21 cellular contexts compared by ENCODE assay signal in the genomic region with DNA sequence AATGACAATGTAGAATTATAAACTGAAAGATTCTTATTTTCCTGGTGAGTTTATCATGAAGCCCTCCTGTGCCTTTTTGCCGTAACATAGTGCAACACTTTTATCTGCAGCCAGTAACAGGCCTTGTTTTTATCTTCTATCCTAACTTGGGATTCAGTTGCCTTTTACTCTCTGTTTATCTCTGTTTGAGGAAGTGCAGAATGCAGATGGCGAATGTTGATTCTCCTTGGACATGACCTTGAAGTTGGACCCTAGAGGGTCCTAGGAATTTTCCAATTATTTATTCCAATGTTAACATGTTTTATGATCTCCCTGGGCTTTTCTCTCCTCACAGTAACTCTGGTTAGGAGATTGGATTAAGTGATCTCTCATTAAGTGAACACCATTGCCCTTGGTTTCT.
"Had no signal": no experiment of that assay in that cellular context is flagged by ENCODE, and none has a peak within 500 bp of the region (broad histone marks: within the 10 kb centered on the region; RNA-seq: fewer than 3 reads in every experiment).

No MANE protein-coding gene starts in this region.

- H3K36me3 ChIP-seq: SJSA1 had no signal

- H3K27ac ChIP-seq: HL-60, RWPE1, SJSA1, SK-N-MC had no signal

- ATAC-seq: Panc1, PC-3 had no signal

- H3K4me1 ChIP-seq: SJSA1 had no signal

- H3K27me3 ChIP-seq: SJSA1 had no signal

- H3K9me3 ChIP-seq: SJSA1 had no signal

- H3K4me3 ChIP-seq: SJSA1, SK-N-MC had no signal

- DNase-seq: KBM-7, MV-4-11, NCI-H1048, NCI-H1105, NCI-H1417, NCI-H1436 treated with DMSO at 0.1 percent for 48 hours, NCI-H1694, NCI-H187 treated with DMSO at 0.1 percent for 48 hours, NCI-H2029 treated with DMSO at 0.1 percent for 48 hours, NCI-H2171 treated with DMSO at 0.1 percent for 48 hours, NCI-H345, NCI-H446 treated with DMSO at 0.1 percent for 48 hours, NCI-H510A treated with DMSO at 0.1 percent for 48 hours, NCI-H526, PC-3, SHP77 treated with DMSO at 0.1 percent for 48 hours had no signal
